In the genomic region with DNA sequence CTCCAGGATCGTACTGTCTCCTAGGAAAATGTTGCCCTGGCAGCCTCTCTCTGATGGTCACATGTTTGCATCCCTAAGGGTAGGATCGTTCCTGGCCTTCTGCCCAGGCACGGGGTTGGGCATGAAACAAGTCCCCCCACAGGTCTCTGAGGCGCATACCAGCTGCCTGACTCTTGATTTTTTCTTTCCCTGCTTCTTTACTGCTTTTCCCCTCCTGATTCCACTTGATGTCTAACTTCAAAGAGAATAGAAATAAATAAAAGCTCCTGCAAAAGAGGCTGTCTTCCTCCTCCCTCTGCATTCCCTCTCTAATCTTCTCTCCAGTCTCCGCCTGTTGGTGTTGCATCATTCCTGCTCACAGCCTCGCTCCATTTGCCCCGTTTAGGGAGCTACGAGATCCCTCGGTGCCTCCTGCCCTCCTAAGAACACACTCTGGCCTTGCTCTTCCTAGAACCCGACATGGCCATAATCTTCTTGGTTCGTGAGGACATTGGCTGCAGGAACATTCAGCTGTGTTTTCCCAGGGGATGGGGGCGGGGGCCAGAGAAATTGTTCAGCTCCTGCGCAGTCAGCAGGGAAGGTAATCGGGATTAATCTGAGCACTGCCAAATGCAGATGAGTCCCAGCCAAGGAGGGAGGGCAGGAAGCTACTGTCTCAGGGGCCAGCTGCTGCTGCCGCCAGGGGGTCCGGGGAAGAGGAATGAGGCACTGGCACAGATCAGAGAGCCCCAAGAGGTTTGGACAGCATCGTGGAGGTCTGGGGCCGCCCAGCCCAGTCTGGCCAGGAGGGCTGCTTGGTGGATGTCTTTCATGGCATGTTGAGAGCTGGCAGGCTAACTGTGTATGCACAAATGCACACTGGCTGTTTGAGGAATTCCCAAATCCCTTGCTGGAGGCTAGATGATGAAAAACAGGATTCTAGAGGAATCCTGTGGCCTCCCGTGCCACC, we compare ENCODE assay signal across 8 cellular contexts. TPM values are rescaled to one million over a fixed set of nuclear protein-coding genes. Genes with fewer than 3 reads are reported as not detected.
DNase-seq lines count a peak whose midpoint lies in the region; ATAC-seq, FAIRE-seq and TF ChIP-seq lines count a peak whose summit lies in the region.

No MANE protein-coding gene starts in this region.

- no peaks in the 10 kb centered on the region for H3K36me3 Mint-ChIP-seq in glutamatergic neuron (ENCODE audit: unreplicated experiment)

- H3K4me3 Mint-ChIP-seq in glutamatergic neuron (ENCODE audit: unreplicated experiment) = peak overlapping the region; percentile 84

- 17 to 18% methylated on average over 19 of the region's 19 CpGs for WGBS in pancreas, 2 donors

- intact Hi-C loops in pancreas (cut with DNase I) = no loop called here

- no peaks in the 10 kb centered on the region for H3K36me3 ChIP-seq in pancreas

- TF ChIP-seq CTCF in glutamatergic neuron (IDR thresholded peaks at IDR 0.05; ENCODE audit: partially characterized antibody, unreplicated experiment) (no peak), pancreas (IDR thresholded peaks at IDR 0.05) (no peak)

- no peaks in the 10 kb centered on the region for H3K9me3 ChIP-seq in pancreas

- H3K4me3 ChIP-seq in pancreas = peak overlapping the region in 1 of 4 donors; percentile 20

- peak overlapping the region; percentile 71 for H3K27ac Mint-ChIP-seq in glutamatergic neuron (ENCODE audit: unreplicated experiment)

- H3K27me3 ChIP-seq in pancreas = peaks cover 0 to 11% (median 0%) of the 10 kb centered on the region in 4 donors

- peaks cover 15% of the 10 kb centered on the region for H3K4me1 Mint-ChIP-seq in glutamatergic neuron (ENCODE audit: low read depth, unreplicated experiment)

- ATAC-seq in SK-N-SH treated with all-trans-retinoic acid at 6 μM for 48 hours (peak; percentile 84), pancreas (peak; percentile 63 to 81 (median 69)), HG02678 (IDR thresholded peaks at IDR 0.05; ENCODE audit: unreplicated experiment) (no peak)

- H3K27ac ChIP-seq in pancreas = peak overlapping the region in 1 of 4 donors; percentile 32

- no peaks in the 10 kb centered on the region for H3K27me3 Mint-ChIP-seq in glutamatergic neuron (ENCODE audit: unreplicated experiment)

- FAIRE-seq in pancreas (lab: Jason Lieb, UNC) = no peak

- peaks cover 7 to 15% (median 9%) of the 10 kb centered on the region in 3 donors for H3K4me1 ChIP-seq in pancreas

- peaks cover 5% of the 10 kb centered on the region for H3K9me3 Mint-ChIP-seq in glutamatergic neuron (ENCODE audit: unreplicated experiment)

- DNase-seq in HT1080 (ENCODE audit: low read depth) = peak; percentile 50
- DNase-seq in glutamatergic neuron = peak; percentile 66
- peak in 5 of 6 donors; percentile 33 to 71 (median 64) for DNase-seq in pancreas
- DNase-seq in NCI-H2196 treated with DMSO at 0.1 percent for 48 hours (lab: John Stamatoyannopoulos, UW; ENCODE audit: unreplicated experiment) = no peak
- DNase-seq in T-helper 1 cell = no peak
- no peak for DNase-seq in NOMO-1 treated with DMSO at 0.1 percent for 48 hours (lab: John Stamatoyannopoulos, UW; ENCODE audit: unreplicated experiment)

TF ChIP-seq in SK-N-SH treated with all-trans-retinoic acid at 6 μM for 48 hours, 23 proteins besides CTCF, POLR2A, EP300 and RAD21:
- TF ChIP-seq, protein P1, sequence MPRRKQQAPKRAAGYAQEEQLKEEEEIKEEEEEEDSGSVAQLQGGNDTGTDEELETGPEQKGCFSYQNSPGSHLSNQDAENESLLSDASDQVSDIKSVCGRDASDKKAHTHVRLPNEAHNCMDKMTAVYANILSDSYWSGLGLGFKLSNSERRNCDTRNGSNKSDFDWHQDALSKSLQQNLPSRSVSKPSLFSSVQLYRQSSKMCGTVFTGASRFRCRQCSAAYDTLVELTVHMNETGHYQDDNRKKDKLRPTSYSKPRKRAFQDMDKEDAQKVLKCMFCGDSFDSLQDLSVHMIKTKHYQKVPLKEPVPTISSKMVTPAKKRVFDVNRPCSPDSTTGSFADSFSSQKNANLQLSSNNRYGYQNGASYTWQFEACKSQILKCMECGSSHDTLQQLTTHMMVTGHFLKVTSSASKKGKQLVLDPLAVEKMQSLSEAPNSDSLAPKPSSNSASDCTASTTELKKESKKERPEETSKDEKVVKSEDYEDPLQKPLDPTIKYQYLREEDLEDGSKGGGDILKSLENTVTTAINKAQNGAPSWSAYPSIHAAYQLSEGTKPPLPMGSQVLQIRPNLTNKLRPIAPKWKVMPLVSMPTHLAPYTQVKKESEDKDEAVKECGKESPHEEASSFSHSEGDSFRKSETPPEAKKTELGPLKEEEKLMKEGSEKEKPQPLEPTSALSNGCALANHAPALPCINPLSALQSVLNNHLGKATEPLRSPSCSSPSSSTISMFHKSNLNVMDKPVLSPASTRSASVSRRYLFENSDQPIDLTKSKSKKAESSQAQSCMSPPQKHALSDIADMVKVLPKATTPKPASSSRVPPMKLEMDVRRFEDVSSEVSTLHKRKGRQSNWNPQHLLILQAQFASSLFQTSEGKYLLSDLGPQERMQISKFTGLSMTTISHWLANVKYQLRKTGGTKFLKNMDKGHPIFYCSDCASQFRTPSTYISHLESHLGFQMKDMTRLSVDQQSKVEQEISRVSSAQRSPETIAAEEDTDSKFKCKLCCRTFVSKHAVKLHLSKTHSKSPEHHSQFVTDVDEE (CRISPR knock-in tag; IDR thresholded peaks at IDR 0.05) = 0 out of 2 replicates have a peak, but pooled peaks have one; percentile 63
- no peak for TF ChIP-seq ARNTL (CRISPR knock-in tag; IDR thresholded peaks at IDR 0.05; ENCODE audit: borderline replicate concordance, low read depth)
- TF ChIP-seq, protein P2, sequence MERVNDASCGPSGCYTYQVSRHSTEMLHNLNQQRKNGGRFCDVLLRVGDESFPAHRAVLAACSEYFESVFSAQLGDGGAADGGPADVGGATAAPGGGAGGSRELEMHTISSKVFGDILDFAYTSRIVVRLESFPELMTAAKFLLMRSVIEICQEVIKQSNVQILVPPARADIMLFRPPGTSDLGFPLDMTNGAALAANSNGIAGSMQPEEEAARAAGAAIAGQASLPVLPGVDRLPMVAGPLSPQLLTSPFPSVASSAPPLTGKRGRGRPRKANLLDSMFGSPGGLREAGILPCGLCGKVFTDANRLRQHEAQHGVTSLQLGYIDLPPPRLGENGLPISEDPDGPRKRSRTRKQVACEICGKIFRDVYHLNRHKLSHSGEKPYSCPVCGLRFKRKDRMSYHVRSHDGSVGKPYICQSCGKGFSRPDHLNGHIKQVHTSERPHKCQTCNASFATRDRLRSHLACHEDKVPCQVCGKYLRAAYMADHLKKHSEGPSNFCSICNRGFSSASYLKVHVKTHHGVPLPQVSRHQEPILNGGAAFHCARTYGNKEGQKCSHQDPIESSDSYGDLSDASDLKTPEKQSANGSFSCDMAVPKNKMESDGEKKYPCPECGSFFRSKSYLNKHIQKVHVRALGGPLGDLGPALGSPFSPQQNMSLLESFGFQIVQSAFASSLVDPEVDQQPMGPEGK (CRISPR knock-in tag; IDR thresholded peaks at IDR 0.05; ENCODE audit: borderline replicate concordance) = no peak
- no peak for TF ChIP-seq ZC3H10 (CRISPR knock-in tag; IDR thresholded peaks at IDR 0.05)
- peak; percentile 37 for TF ChIP-seq ZFP3 (CRISPR knock-in tag; IDR thresholded peaks at IDR 0.05)
- 0 out of 2 replicates have a peak, but pooled peaks have one; percentile 6 for TF ChIP-seq ISL1 (CRISPR knock-in tag; IDR thresholded peaks at IDR 0.05)
- no peak for TF ChIP-seq BACH2 (CRISPR knock-in tag; IDR thresholded peaks at IDR 0.05; ENCODE audit: borderline replicate concordance)

RNA-seq across cellular contexts. Expression of a gene that starts 26.1 kb away (rescaled TPM):
- total RNA-seq in HT1080 (2014; rRNA removed; shearing (Covaris generic)) = not detected in 2 replicates
- polyA plus RNA-seq in HT1080 (2015; cell fraction: cytosol; rRNA removed) = not detected in 2 replicates
- polyA plus RNA-seq in HT1080 (2015; cell fraction: nucleus; rRNA removed) = not detected in 2 replicates
- total RNA-seq in glutamatergic neuron (ENCODE audit: unreplicated experiment) (not detected), pancreas (1 to 10 TPM in 2 of 6 donors, under 1 TPM in 3, not detected in 1; 0.06 to 5.2 (median 0.14) TPM)
- under 1 TPM; 0.05 to 0.68 TPM for polyA plus RNA-seq in pancreas

Comparison
In these comparisons a context has a peak if more than half of its experiments do, and no peak if none do; other contexts are left out.
1. DNase-seq: peak in HT1080 (single experiment), glutamatergic neuron (single experiment) and pancreas (5 of 6); none in NCI-H2196 treated with DMSO at 0.1 percent for 48 hours (single experiment), T-helper 1 cell (0 of 5) and NOMO-1 treated with DMSO at 0.1 percent for 48 hours (single experiment).